9 cellular contexts compared by ENCODE assay signal in genomic region chr4:3879681-3880594, GRCh38.
DNase-seq lines count a peak whose midpoint lies in the region; ATAC-seq and TF ChIP-seq lines count a peak whose summit lies in the region.
"Had no signal": no experiment of that assay in that cellular context is flagged by ENCODE, and none has a peak within 500 bp of the region (broad histone marks: within the 10 kb centered on the region; RNA-seq: fewer than 3 reads in every experiment).

No MANE protein-coding gene starts in this region.

- H3K27ac ChIP-seq in upper lobe of left lung = no peak overlapping the region

- no peak for TF ChIP-seq CTCF in upper lobe of left lung (IDR thresholded peaks at IDR 0.05)

- H3K36me3 ChIP-seq in iPS-15b (ENCODE audit: control insufficient read depth, insufficient read depth, low read length) (no peaks in the 10 kb centered on the region), upper lobe of left lung (no peaks in the 10 kb centered on the region)

- H3K9me3 ChIP-seq in iPS-15b (ENCODE audit: control insufficient read depth, insufficient read depth, low read length) (no peaks in the 10 kb centered on the region), upper lobe of left lung (peaks cover 0 to 10% (median 2%) of the 10 kb centered on the region in 4 donors)

- WGBS in upper lobe of left lung, 2 donors = 7 to 15% methylated on average over 11 to 43 of the region's 44 CpGs

- H3K27me3 ChIP-seq in iPS-15b (ENCODE audit: control insufficient read depth, insufficient read depth, low read length) (peaks cover 36% of the 10 kb centered on the region), upper lobe of left lung (peaks cover 0 to 17% (median 8%) of the 10 kb centered on the region in 4 donors)

- peak; percentile 27 to 42 for ATAC-seq in upper lobe of left lung (ENCODE audit: low FRiP score in 2 of 2)

- no peak for TF ChIP-seq EP300 in upper lobe of left lung (IDR thresholded peaks at IDR 0.05)

- peak overlapping the region; percentile 56 for H3K4me3 ChIP-seq in iPS-15b (ENCODE audit: low read depth, low read length)
- no peak overlapping the region for H3K4me3 ChIP-seq in upper lobe of left lung
- H3K4me3 ChIP-seq: K562 had no signal

- peaks cover 4% of the 10 kb centered on the region for H3K4me1 ChIP-seq in iPS-15b (ENCODE audit: control insufficient read depth, insufficient read depth, low read length)
- peaks cover 8 to 12% (median 9%) of the 10 kb centered on the region in 4 donors for H3K4me1 ChIP-seq in upper lobe of left lung

- no peak overlapping the region for H3K9ac ChIP-seq in iPS-15b (ENCODE audit: low read depth, low read length)

- peak; percentile 9 for DNase-seq in activated T-cell treated with anti-CD3 and anti-CD28 coated beads for 1 hour (ENCODE audit: low read depth)
- no peak for DNase-seq in activated T-cell treated with anti-CD3 and anti-CD28 coated beads for 4 hours
- peak; percentile 28 for DNase-seq in activated CD8-positive, alpha-beta memory T cell treated with anti-CD3 and anti-CD28 coated beads, Interleukin-2, amount 50 U/mL, for 4 hours
- peak in 1 of 2 donors; percentile 79 for DNase-seq in upper lobe of left lung
- DNase-seq in DMS153 treated with DMSO at 0.1 percent for 48 hours (lab: John Stamatoyannopoulos, UW; ENCODE audit: unreplicated experiment) = no peak
- no peak for DNase-seq in NCI-H774 (lab: John Stamatoyannopoulos, UW)
- DNase-seq in anterior cingulate cortex (lab: John Stamatoyannopoulos, UW) = no peak

- TF ChIP-seq POLR2A in upper lobe of left lung (IDR thresholded peaks at IDR 0.05) = no peak

Comparison
In these comparisons a context has a peak if more than half of its experiments do, and no peak if none do; other contexts are left out.
1. DNase-seq: peak in activated T-cell treated with anti-CD3 and anti-CD28 coated beads for 1 hour (single experiment) and activated CD8-positive, alpha-beta memory T cell treated with anti-CD3 and anti-CD28 coated beads, Interleukin-2, amount 50 U/mL, for 4 hours (single experiment); none in activated T-cell treated with anti-CD3 and anti-CD28 coated beads for 4 hours (single experiment), DMS153 treated with DMSO at 0.1 percent for 48 hours (single experiment), NCI-H774 (single experiment) and anterior cingulate cortex (0 of 58).